In genomic region chr7:134211817-134212216, GRCh38 we compare ENCODE assay signal across 32 cellular contexts.
"Had no signal": no experiment of that assay in that cellular context is flagged by ENCODE, and none has a peak within 500 bp of the region (broad histone marks: within the 10 kb centered on the region; RNA-seq: fewer than 3 reads in every experiment).

No MANE protein-coding gene starts in this region.

- H3K36me3 Mint-ChIP-seq: immature natural killer cell; mesothelial cell of epicardium; naive B cell; natural killer cell; neural progenitor cell; stimulated activated naive B cell treated with anti-CD40 and anti-IgM and Interleukin-4, amounts not matched to agents 10 μg/mL and 1 μg/mL and 100 μg/mL, for 72 hours had no signal

- H3K9ac ChIP-seq: neural progenitor cell had no signal

- H3K4me2 ChIP-seq: neural progenitor cell, smooth muscle cell had no signal

- H3K4me3 Mint-ChIP-seq: immature natural killer cell; mesothelial cell of epicardium; naive B cell; natural killer cell; nephron progenitor cell; neural progenitor cell; stimulated activated naive B cell treated with anti-CD40 and anti-IgM and Interleukin-4, amounts not matched to agents 10 μg/mL and 1 μg/mL and 100 μg/mL, for 72 hours; stimulated activated naive CD8-positive, alpha-beta T cell treated with anti-CD3 and anti-CD28 coated beads, Interleukin-15, Interleukin-2, amounts not matched to agents 100 ng/mL and 50 ng/mL, for 24 hours had no signal

- H3K27ac ChIP-seq: lower lobe of right lung, neural progenitor cell, ovary, right atrium auricular region, right lobe of liver, suprapubic skin, thoracic aorta, tibial artery had no signal

- H3K4me3 ChIP-seq: left lung, lower lobe of right lung, neural progenitor cell, ovary, right atrium auricular region, right lobe of liver, smooth muscle cell, suprapubic skin, thoracic aorta, tibial artery, upper lobe of right lung had no signal

- ATAC-seq: left colon; natural killer cell; stimulated activated naive B cell treated with anti-CD40 and anti-IgM and Interleukin-4, amounts not matched to agents 10 μg/mL and 1 μg/mL and 100 μg/mL, for 72 hours had no signal

- H2AFZ ChIP-seq: neural progenitor cell had no signal

- H3K36me3 ChIP-seq: left lung, lower lobe of right lung, neural progenitor cell, neutrophil, ovary, right atrium auricular region, right lobe of liver, suprapubic skin, thoracic aorta, tibial artery, upper lobe of right lung had no signal

- H3K27ac Mint-ChIP-seq: immature natural killer cell; mesothelial cell of epicardium; naive B cell; natural killer cell; nephron progenitor cell; neural progenitor cell; progenitor cell of endocrine pancreas; stimulated activated naive B cell treated with anti-CD40 and anti-IgM and Interleukin-4, amounts not matched to agents 10 μg/mL and 1 μg/mL and 100 μg/mL, for 72 hours; stimulated activated naive CD8-positive, alpha-beta T cell treated with anti-CD3 and anti-CD28 coated beads, Interleukin-15, Interleukin-2, amounts not matched to agents 100 ng/mL and 50 ng/mL, for 24 hours had no signal

- H3K4me1 Mint-ChIP-seq: immature natural killer cell; mesothelial cell of epicardium; naive B cell; natural killer cell; stimulated activated naive B cell treated with anti-CD40 and anti-IgM and Interleukin-4, amounts not matched to agents 10 μg/mL and 1 μg/mL and 100 μg/mL, for 72 hours had no signal

- H3K4me1 ChIP-seq: left lung, lower lobe of right lung, neural progenitor cell, right atrium auricular region, suprapubic skin, tibial artery, upper lobe of right lung had no signal

- FAIRE-seq: islet of Langerhans, kidney, urothelium cell line had no signal

- DNase-seq: hippocampal formation; immature natural killer cell; kidney; left colon; left lung; lower lobe of right lung; mesendoderm; naive B cell; natural killer cell; nephron progenitor cell; occipital lobe; ovary; right lobe of liver; stimulated activated CD4-positive, alpha-beta T cell treated with anti-CD3 and anti-CD28 coated beads, Interleukin-1b, Interleukin-23, amount 100 ng/mL, for 48 hours; stimulated activated CD4-positive, alpha-beta T cell treated with anti-CD3 and anti-CD28 coated beads, Interleukin-2, amount 100 ng/mL, for 48 hours; stimulated activated CD4-positive, alpha-beta T cell treated with anti-CD3 and anti-CD28 coated beads, Interleukin-4, amount 100 ng/mL, for 4 hours; stimulated activated CD8-positive, alpha-beta memory T cell treated with anti-CD3 and anti-CD28 coated beads, Interleukin-4, amount 100 ng/mL, for 48 hours; stimulated activated naive B cell treated with anti-CD40 and anti-IgM and Interleukin-4, amounts not matched to agents 10 μg/mL and 1 μg/mL and 100 μg/mL, for 72 hours; tibial artery; trophoblast cell; upper lobe of right lung had no signal

- H3K9me3 Mint-ChIP-seq: immature natural killer cell; mesothelial cell of epicardium; naive B cell; natural killer cell; nephron progenitor cell; neural progenitor cell; stimulated activated naive B cell treated with anti-CD40 and anti-IgM and Interleukin-4, amounts not matched to agents 10 μg/mL and 1 μg/mL and 100 μg/mL, for 72 hours; stimulated activated naive CD8-positive, alpha-beta T cell treated with anti-CD3 and anti-CD28 coated beads, Interleukin-15, Interleukin-2, amounts not matched to agents 100 ng/mL and 50 ng/mL, for 24 hours had no signal

- H3K9me3 ChIP-seq: left lung, lower lobe of right lung, neutrophil, ovary, right atrium auricular region, right lobe of liver, suprapubic skin, thoracic aorta, tibial artery, upper lobe of right lung had no signal

- H3K27me3 ChIP-seq: left lung, neural progenitor cell, neutrophil, ovary, right atrium auricular region, right lobe of liver, suprapubic skin, tibial artery, upper lobe of right lung had no signal
